In the genomic region with DNA sequence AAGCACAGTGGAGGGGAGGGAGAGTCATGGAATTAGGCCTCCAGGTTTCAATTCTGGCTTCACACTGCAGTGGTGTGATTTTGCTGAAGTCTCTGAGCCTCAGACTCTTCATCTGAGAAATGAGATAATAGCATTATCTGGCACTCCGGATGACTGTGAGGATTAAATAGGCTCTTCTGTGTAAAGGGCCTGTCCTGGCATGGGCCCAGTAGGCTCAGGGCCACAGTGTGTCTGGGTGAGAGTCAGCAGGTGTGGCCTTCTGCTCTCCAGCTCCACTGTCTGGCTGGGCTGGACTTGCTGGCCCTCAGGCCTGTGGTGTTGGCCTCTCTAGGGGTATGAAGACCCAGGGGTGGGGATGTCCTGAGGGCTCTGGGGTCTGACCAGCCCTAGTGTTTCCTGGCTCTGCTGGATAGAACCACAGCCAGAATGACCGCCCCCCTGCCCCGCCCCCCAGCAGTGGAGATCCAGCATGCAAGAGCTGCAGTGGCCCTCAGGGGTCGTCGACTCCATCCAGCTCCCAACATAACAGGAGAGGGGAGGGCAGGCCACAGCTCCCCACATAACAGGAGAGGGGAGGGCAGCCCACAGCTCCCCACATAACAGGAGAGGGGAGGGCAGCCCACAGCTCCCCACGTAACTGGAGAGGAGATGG, we compare ENCODE assay signal across 10 cellular contexts.
DNase-seq lines count a peak whose midpoint lies in the region; ATAC-seq and TF ChIP-seq lines count a peak whose summit lies in the region.
"Had no signal": no experiment of that assay in that cellular context is flagged by ENCODE, and none has a peak within 500 bp of the region (broad histone marks: within the 10 kb centered on the region; RNA-seq: fewer than 3 reads in every experiment).

No MANE protein-coding gene starts in this region.

- H2AK5ac ChIP-seq in trophoblast cell (ENCODE audit: low read length), result peak overlapping the region; percentile 64

- no peak overlapping the region for H4K12ac ChIP-seq in trophoblast cell (ENCODE audit: low read depth, low read length)

- no peaks in the 10 kb centered on the region for H3K36me3 ChIP-seq in trophoblast cell (ENCODE audit: control insufficient read depth in 1 of 2, insufficient read depth in 2 of 2, low read length in 2 of 2)
- H3K36me3 ChIP-seq: spleen had no signal

- peak overlapping the region; percentile 69 for H2BK120ac ChIP-seq in trophoblast cell (ENCODE audit: insufficient read depth, low read length, poor library complexity)

- H3K4me1 ChIP-seq in trophoblast cell (ENCODE audit: control insufficient read depth in 1 of 2, insufficient read depth in 2 of 2, low read length in 2 of 2), result peaks cover 7 to 14% of the 10 kb centered on the region in 2 experiments

- H3K79me1 ChIP-seq in trophoblast cell (ENCODE audit: low read length), result peaks cover 15% of the 10 kb centered on the region

- DNase-seq in GM03348 (ENCODE audit: low spot score) (peak; percentile 25), NCI-H524 treated with DMSO at 0.1 percent for 48 hours (lab: John Stamatoyannopoulos, UW) (peak; percentile 24), erythroblast (lab: John Stamatoyannopoulos, UW) (peak; percentile 26 to 70), trophoblast cell (no peak), NCI-H1417 (lab: John Stamatoyannopoulos, UW) (no peak)
- DNase-seq: activated B cell treated with CpG ODN at 0.5 μM for 24 hours had no signal

- peak overlapping the region; percentile 31 for H3K14ac ChIP-seq in trophoblast cell (ENCODE audit: low read length)

- peak overlapping the region; percentile 58 for H2BK12ac ChIP-seq in trophoblast cell (ENCODE audit: low read length)

- H2BK5ac ChIP-seq in trophoblast cell (ENCODE audit: low read depth, low read length, poor library complexity), result no peak overlapping the region

- no peaks in the 10 kb centered on the region for H3K27me3 ChIP-seq in trophoblast cell (ENCODE audit: insufficient read depth, low read length)

- peak overlapping the region; percentile 10 for H3K18ac ChIP-seq in trophoblast cell (ENCODE audit: low read length)

- no peaks in the 10 kb centered on the region for H3K79me2 ChIP-seq in trophoblast cell (ENCODE audit: control insufficient read depth, insufficient read depth, low read length, poor library complexity)

- no peak overlapping the region for H3K23ac ChIP-seq in trophoblast cell (ENCODE audit: low read length)

- no peak for TF ChIP-seq POLR2A in erythroblast (IDR thresholded peaks at IDR 0.05; ENCODE audit: low read length)

- no peak overlapping the region for H4K8ac ChIP-seq in trophoblast cell (ENCODE audit: low read depth, low read length)

- H3K4me2 ChIP-seq in trophoblast cell (ENCODE audit: low read length), result no peak overlapping the region
- H3K4me2 ChIP-seq: PC-9 had no signal

- no peak overlapping the region for H3K9ac ChIP-seq in trophoblast cell (ENCODE audit: low read length)

- no peak overlapping the region for H2AFZ ChIP-seq in trophoblast cell (ENCODE audit: insufficient read depth, low read length, poor library complexity)
- H2AFZ ChIP-seq: PC-9 had no signal

- ATAC-seq in HG03175 (IDR thresholded peaks at IDR 0.05; ENCODE audit: unreplicated experiment) (no peak), HG03025 (IDR thresholded peaks at IDR 0.05; ENCODE audit: low FRiP score, unreplicated experiment) (no peak)

- H3K4me3 ChIP-seq in trophoblast cell (ENCODE audit: low read depth, low read length), result no peak overlapping the region
- H3K4me3 ChIP-seq: PC-9, spleen had no signal

- peak overlapping the region; percentile 41 for H4K91ac ChIP-seq in trophoblast cell (ENCODE audit: low read depth, low read length)

- no peaks in the 10 kb centered on the region for H3K9me3 ChIP-seq in trophoblast cell (ENCODE audit: insufficient read depth, low read depth, low read length)
- H3K9me3 ChIP-seq: spleen had no signal

- H3K27ac ChIP-seq in trophoblast cell (ENCODE audit: low read depth, low read length), result no peak overlapping the region
- H3K27ac ChIP-seq: PC-9, spleen had no signal

- WGBS in trophoblast cell (ENCODE audit: extremely low coverage, insufficient coverage, insufficient read length), result no CpG with 5 or more reads among the region's 6 CpGs

- H3K4ac ChIP-seq in trophoblast cell (ENCODE audit: low read depth, low read length), result no peak overlapping the region

Comparison
In these comparisons a context has a peak if more than half of its experiments do, and no peak if none do; other contexts are left out.
1. DNase-seq: peak in GM03348 (single experiment), NCI-H524 treated with DMSO at 0.1 percent for 48 hours (single experiment) and erythroblast (2 of 2); none in trophoblast cell (0 of 2) and NCI-H1417 (0 of 3).